1 cellular context compared by ENCODE assay signal in genomic region chrX:130060122-130061069, GRCh38.
TF ChIP-seq lines count a peak whose summit lies in the region.

No MANE protein-coding gene starts in this region.

TF ChIP-seq in HepG2, 621 proteins besides CTCF, POLR2A, EP300 and RAD21 (continued from another document and continues in another):
- TF ChIP-seq ZXDC (CRISPR knock-in tag; IDR thresholded peaks at IDR 0.05), result no peak
- no peak for TF ChIP-seq ZNF451 (CRISPR knock-in tag; IDR thresholded peaks at IDR 0.05)
- TF ChIP-seq SP140L (CRISPR knock-in tag; IDR thresholded peaks at IDR 0.05; ENCODE audit: borderline replicate concordance), result no peak
- TF ChIP-seq TRAFD1 (CRISPR knock-in tag; IDR thresholded peaks at IDR 0.05; ENCODE audit: borderline replicate concordance), result no peak
- no peak for TF ChIP-seq ZNF17 (CRISPR knock-in tag; IDR thresholded peaks at IDR 0.05)
- TF ChIP-seq SP1 (IDR thresholded peaks at IDR 0.05), result no peak
- TF ChIP-seq SP1 (CRISPR knock-in tag; IDR thresholded peaks at IDR 0.05), result 0 out of 2 replicates have a peak, but pooled peaks have one; percentile 33
- TF ChIP-seq RARG (CRISPR knock-in tag; IDR thresholded peaks at IDR 0.05; ENCODE audit: low read depth), result no peak
- peak; percentile 67 for TF ChIP-seq KDM5B (CRISPR knock-in tag; IDR thresholded peaks at IDR 0.05; ENCODE audit: borderline replicate concordance)
- no peak for TF ChIP-seq ZBTB7A (CRISPR knock-in tag; IDR thresholded peaks at IDR 0.05)
- no peak for TF ChIP-seq ZNF713 (CRISPR knock-in tag; IDR thresholded peaks at IDR 0.05)
- TF ChIP-seq GABPB1 (CRISPR knock-in tag; IDR thresholded peaks at IDR 0.05), result peak; percentile 74; the same call in 1 of the 2 replicates
- TF ChIP-seq TBX2 (CRISPR knock-in tag; IDR thresholded peaks at IDR 0.05; ENCODE audit: borderline replicate concordance), result peak; percentile 39; the same call in 1 of the 2 replicates
- no peak for TF ChIP-seq PBX3 (CRISPR knock-in tag; IDR thresholded peaks at IDR 0.05; ENCODE audit: borderline replicate concordance)
- peak; percentile 52; the same call in 1 of the 2 replicates for TF ChIP-seq ZBTB33 (CRISPR knock-in tag; IDR thresholded peaks at IDR 0.05)
- TF ChIP-seq ZNF746 (CRISPR knock-in tag; IDR thresholded peaks at IDR 0.05), result no peak
- no peak for TF ChIP-seq JUND (CRISPR knock-in tag; IDR thresholded peaks at IDR 0.05)
- no peak for TF ChIP-seq PCBP2 (optimal IDR thresholded peaks at IDR 0.05; ENCODE audit: low read depth, low read length, poor library complexity, severe bottlenecking)
- TF ChIP-seq CCAR2 (optimal IDR thresholded peaks at IDR 0.05; ENCODE audit: low read depth, low read length), result no peak
- no peak for TF ChIP-seq HMGXB3 (CRISPR knock-in tag; IDR thresholded peaks at IDR 0.05; ENCODE audit: borderline replicate concordance)
- TF ChIP-seq ZNF564 (CRISPR knock-in tag; IDR thresholded peaks at IDR 0.05), result no peak
- TF ChIP-seq IKZF1 (IDR thresholded peaks at IDR 0.05), result no peak
- TF ChIP-seq ZNF580 (CRISPR knock-in tag; IDR thresholded peaks at IDR 0.05; ENCODE audit: borderline replicate concordance, low read depth), result no peak
- TF ChIP-seq ZBTB2 (CRISPR knock-in tag; IDR thresholded peaks at IDR 0.05; ENCODE audit: low read depth), result no peak; the same call in 1 of the 2 replicates
- no peak for TF ChIP-seq RXRB (CRISPR knock-in tag; IDR thresholded peaks at IDR 0.05; ENCODE audit: borderline replicate concordance)
- peak; percentile 15; the same call in 1 of the 2 replicates for TF ChIP-seq MED1 (CRISPR knock-in tag; IDR thresholded peaks at IDR 0.05)
- peak; percentile 31; the same call in 1 of the 2 replicates for TF ChIP-seq ZNF569 (CRISPR knock-in tag; IDR thresholded peaks at IDR 0.05; ENCODE audit: borderline replicate concordance)
- peak; percentile 42; the same call in 1 of the 2 replicates for TF ChIP-seq KDM2A (CRISPR knock-in tag; IDR thresholded peaks at IDR 0.05; ENCODE audit: borderline replicate concordance, low read depth)
- TF ChIP-seq YY1 (IDR thresholded peaks at IDR 0.05; ENCODE audit: insufficient read depth, insufficient replicate concordance, low read depth, low read length), result peak; percentile 57
- no peak for TF ChIP-seq ADNP (CRISPR knock-in tag; IDR thresholded peaks at IDR 0.05)
- TF ChIP-seq SMARCE1 (IDR thresholded peaks at IDR 0.05; ENCODE audit: borderline replicate concordance), result no peak
- no peak for TF ChIP-seq SRSF4 (IDR thresholded peaks at IDR 0.05; ENCODE audit: low read depth, low read length, poor library complexity, severe bottlenecking)
- TF ChIP-seq HMG20B (CRISPR knock-in tag; conservative IDR thresholded peaks at IDR 0.05), result no peak
- TF ChIP-seq STAG1 (CRISPR knock-in tag; IDR thresholded peaks at IDR 0.05), result peak; percentile 86
- peak; percentile 30; the same call in 1 of the 2 replicates for TF ChIP-seq PHF21A (CRISPR knock-in tag; IDR thresholded peaks at IDR 0.05)
- TF ChIP-seq ZNF749 (CRISPR knock-in tag; IDR thresholded peaks at IDR 0.05; ENCODE audit: borderline replicate concordance), result no peak
- no peak for TF ChIP-seq ZNF543 (CRISPR knock-in tag; IDR thresholded peaks at IDR 0.05)
- no peak for TF ChIP-seq CENPX (CRISPR knock-in tag; IDR thresholded peaks at IDR 0.05)
- TF ChIP-seq ELF4 (CRISPR knock-in tag; IDR thresholded peaks at IDR 0.05; ENCODE audit: borderline replicate concordance), result no peak
- TF ChIP-seq ZNF225 (CRISPR knock-in tag; IDR thresholded peaks at IDR 0.05), result no peak
- no peak for TF ChIP-seq PLRG1 (conservative IDR thresholded peaks at IDR 0.05)
- no peak for TF ChIP-seq ZNF546 (CRISPR knock-in tag; conservative IDR thresholded peaks at IDR 0.05)
- TF ChIP-seq PRDM15 (CRISPR knock-in tag; IDR thresholded peaks at IDR 0.05), result no peak
- TF ChIP-seq ZHX1 (CRISPR knock-in tag; IDR thresholded peaks at IDR 0.05; ENCODE audit: low read depth), result no peak
